In genomic region chr11:17972987-17973386, GRCh38 we compare ENCODE assay signal across 8 cellular contexts. TPM values are rescaled to one million over a fixed set of nuclear protein-coding genes. Genes with fewer than 3 reads are reported as not detected.
DNase-seq lines count a peak whose midpoint lies in the region; ATAC-seq, FAIRE-seq and TF ChIP-seq lines count a peak whose summit lies in the region.

No MANE protein-coding gene starts in this region.

- H3K4ac ChIP-seq in trophoblast cell (ENCODE audit: low read depth, low read length): no peak overlapping the region

- H3K9ac ChIP-seq in trophoblast cell (ENCODE audit: low read length): no peak overlapping the region

- intact Hi-C loops in A673 (cut with micrococcal nuclease; ENCODE audit: unreplicated experiment): loop anchor here (1.0 kb wide), 1 partner anchor 242 kb away; no protein-coding TSS in a partner anchor

- DNase-seq in A673 (ENCODE audit: low spot score) (peak; percentile 73), H54 (ENCODE audit: insufficient read length, low spot score) (peak; percentile 20), SK-MEL-5 (ENCODE audit: low read depth, low spot score) (peak; percentile 80), fibroblast of the aortic adventitia (ENCODE audit: low read depth) (peak; percentile 74), trophoblast cell (peak; percentile 80 to 91), NCI-H774 (lab: John Stamatoyannopoulos, UW) (no peak)
- DNase-seq in stimulated activated naive CD4-positive, alpha-beta T cell treated with Interleukin-2 at 50 U/mL for 16 hours (lab: John Stamatoyannopoulos, UW): no peak

- H2AK5ac ChIP-seq in trophoblast cell (ENCODE audit: low read length): no peak overlapping the region

- H3K23ac ChIP-seq in trophoblast cell (ENCODE audit: low read length): no peak overlapping the region

- H3K27me3 ChIP-seq in A673 (replicated peaks; ENCODE audit: insufficient read depth, low read depth, low read length, poor library complexity) (no peaks in the 10 kb centered on the region), trophoblast cell (ENCODE audit: insufficient read depth, low read length) (no peaks in the 10 kb centered on the region)

- H3K79me2 ChIP-seq in trophoblast cell (ENCODE audit: control insufficient read depth, insufficient read depth, low read length, poor library complexity): no peaks in the 10 kb centered on the region

- H3K18ac ChIP-seq in trophoblast cell (ENCODE audit: low read length): no peak overlapping the region

- TF ChIP-seq POLR2A in H54 (IDR thresholded peaks at IDR 0.05; ENCODE audit: low read depth, low read length): no peak

- H4K91ac ChIP-seq in trophoblast cell (ENCODE audit: low read depth, low read length): no peak overlapping the region

- CTCF ChIA-PET in A673 (lab: Charles Lee): interaction anchor here (0.5 to 2.8 kb wide), 14 partner anchors 13 to 374 kb away, joined by 3 to 47 read pairs (median 4); partner anchors contain the start of genes KCNC1 and MYOD1

- H3K14ac ChIP-seq in trophoblast cell (ENCODE audit: low read length): no peak overlapping the region

- ATAC-seq in HG03045 (IDR thresholded peaks at IDR 0.05; ENCODE audit: unreplicated experiment): no peak

- peak; percentile 50 for FAIRE-seq in H54 (lab: Jason Lieb, UNC)

- H3K9me3 ChIP-seq in A673 (ENCODE audit: low read depth, low read length, poor library complexity, severe bottlenecking): no peaks in the 10 kb centered on the region
- no peaks in the 10 kb centered on the region for H3K9me3 ChIP-seq in trophoblast cell (ENCODE audit: insufficient read depth, low read depth, low read length)

- no TSS peak for BruUV-seq in A673 (replicated peaks; lab: Mats Ljungman, UMichigan)

- no peak overlapping the region for H2BK12ac ChIP-seq in trophoblast cell (ENCODE audit: low read length)

- TF ChIP-seq CTCF in A673 (conservative IDR thresholded peaks at IDR 0.05; ENCODE audit: low read depth, low read length) (peak; percentile 80), fibroblast of the aortic adventitia (IDR thresholded peaks at IDR 0.05; ENCODE audit: insufficient read depth, low read length) (peak; percentile 80)

- no peak overlapping the region for H3K4me2 ChIP-seq in trophoblast cell (ENCODE audit: low read length)

- WGBS in trophoblast cell (ENCODE audit: extremely low coverage, insufficient coverage, insufficient read length): no CpG with 5 or more reads among the region's 5 CpGs

- no peak overlapping the region for H3K4me3 ChIP-seq in A673 (ENCODE audit: low read depth, low read length, poor library complexity, severe bottlenecking)
- no peak overlapping the region for H3K4me3 ChIP-seq in fibroblast of the aortic adventitia (ENCODE audit: low read depth, low read length)
- H3K4me3 ChIP-seq in trophoblast cell (ENCODE audit: low read depth, low read length): no peak overlapping the region

- no peak overlapping the region for H2AFZ ChIP-seq in trophoblast cell (ENCODE audit: insufficient read depth, low read length, poor library complexity)

- H3K27ac ChIP-seq in A673 (ENCODE audit: low read depth, low read length, poor library complexity, severe bottlenecking): no peak overlapping the region
- H3K27ac ChIP-seq in trophoblast cell (ENCODE audit: low read depth, low read length): no peak overlapping the region

- H3K36me3 ChIP-seq in A673 (ENCODE audit: insufficient read depth, low read length, poor library complexity, severe bottlenecking): no peaks in the 10 kb centered on the region
- no peaks in the 10 kb centered on the region for H3K36me3 ChIP-seq in trophoblast cell (ENCODE audit: control insufficient read depth in 1 of 2, insufficient read depth in 2 of 2, low read length in 2 of 2)

- H2BK5ac ChIP-seq in trophoblast cell (ENCODE audit: low read depth, low read length, poor library complexity): no peak overlapping the region

- H4K8ac ChIP-seq in trophoblast cell (ENCODE audit: low read depth, low read length): no peak overlapping the region

- H3K79me1 ChIP-seq in trophoblast cell (ENCODE audit: low read length): no peaks in the 10 kb centered on the region

- H4K12ac ChIP-seq in trophoblast cell (ENCODE audit: low read depth, low read length): no peak overlapping the region

- POLR2A ChIA-PET in A673 (lab: Charles Lee; ENCODE audit: low non-redundant PET): no interaction called here

- in situ Hi-C loops in SK-MEL-5 (cut with HindIII; ENCODE audit: low pct_unique_long_range_greater_than_20kb, low sequenced_read_pairs): no loop called here

- H2BK120ac ChIP-seq in trophoblast cell (ENCODE audit: insufficient read depth, low read length, poor library complexity): no peak overlapping the region

- H3K4me1 ChIP-seq in A673 (ENCODE audit: insufficient read depth, low read length, poor library complexity, severe bottlenecking) (no peaks in the 10 kb centered on the region), trophoblast cell (ENCODE audit: control insufficient read depth in 1 of 2, insufficient read depth in 2 of 2, low read length in 2 of 2) (no peaks in the 10 kb centered on the region)

RNA-seq across cellular contexts. Expression of gene SERGEF, which starts 39.9 kb away (rescaled TPM):
- 15.2 and 16.7 TPM in 2 replicates for total RNA-seq in A673 (2021)
- 24.1 and 35.1 TPM in 2 replicates for total RNA-seq in SK-MEL-5 (2014; rRNA removed; shearing (Covaris generic))
- polyA plus RNA-seq in SK-MEL-5 (2015; cell fraction: cytosol; rRNA removed): 21.9 and 24.9 TPM in 2 replicates
- polyA plus RNA-seq in SK-MEL-5 (2015; cell fraction: nucleus; rRNA removed): 27.5 and 37.5 TPM in 2 replicates
- total RNA-seq in fibroblast of the aortic adventitia (ENCODE audit: low replicate concordance): 16.9 and 20.7 TPM in 2 replicates
- polyA plus RNA-seq in trophoblast cell (2013): 18.7 and 18.8 TPM in 2 replicates

Comparison
In these comparisons a context has a peak if more than half of its experiments do, and no peak if none do; other contexts are left out.
1. DNase-seq: peak in A673 (single experiment), H54 (single experiment), SK-MEL-5 (single experiment), fibroblast of the aortic adventitia (single experiment) and trophoblast cell (2 of 2); none in stimulated activated naive CD4-positive, alpha-beta T cell treated with Interleukin-2 at 50 U/mL for 16 hours (single experiment) and NCI-H774 (single experiment).